8 cellular contexts compared by ENCODE assay signal in the genomic region with DNA sequence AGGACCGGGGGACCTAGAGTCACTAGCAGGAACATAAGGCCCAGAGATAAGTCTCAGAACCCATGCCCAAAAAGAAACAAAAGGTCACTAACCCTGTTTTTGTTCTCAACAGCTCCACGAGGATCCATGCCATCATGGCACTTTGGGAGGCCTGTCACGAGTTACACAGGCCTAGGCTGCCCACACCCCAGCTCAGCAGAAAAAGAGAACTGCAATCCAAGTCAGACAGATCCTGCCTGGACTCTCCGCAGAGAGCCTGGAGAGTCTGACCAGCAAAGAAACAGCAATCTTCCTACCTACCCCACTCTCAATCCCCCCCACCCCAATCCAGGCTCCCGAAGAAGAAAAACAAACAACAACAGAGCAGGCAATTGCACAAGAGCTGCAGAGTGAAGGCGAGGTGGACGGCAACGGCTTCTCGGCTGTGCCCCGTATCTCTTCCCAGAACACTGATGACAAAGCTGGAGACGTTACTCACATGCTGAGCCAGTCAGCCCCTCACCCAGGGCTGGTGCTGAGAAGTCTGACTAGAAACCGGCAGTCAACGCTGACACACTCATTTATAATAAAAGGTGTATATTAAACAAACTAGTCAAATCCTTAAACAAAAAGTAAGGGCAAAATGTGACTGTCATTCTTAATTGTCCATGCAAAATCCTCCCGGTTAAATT.
DNase-seq lines count a peak whose midpoint lies in the region; ATAC-seq lines count a peak whose summit lies in the region.

No MANE protein-coding gene starts in this region.

- WGBS in adipose tissue, 3 donors, result 31 to 70% (median 33%) methylated on average over 14 of the region's 14 CpGs

- H3K4me3 ChIP-seq in rectal smooth muscle tissue (ENCODE audit: low read length), result no peak overlapping the region

- no peak overlapping the region for H3K9ac ChIP-seq in rectal smooth muscle tissue (ENCODE audit: low read length)

- peak; percentile 64 for DNase-seq in activated naive CD4-positive, alpha-beta T cell treated with anti-CD3 and anti-CD28 coated beads for 36 hours
- no peak for DNase-seq in activated naive CD4-positive, alpha-beta T cell treated with Interleukin-2 at 50 U/mL for 16 hours
- peak; percentile 69 for DNase-seq in left ventricle myocardium superior
- no peak for DNase-seq in KBM-7
- DNase-seq in SW 1271 (lab: John Stamatoyannopoulos, UW), result no peak

- CTCF ChIA-PET in activated naive CD4-positive, alpha-beta T cell treated with anti-CD3 and anti-CD28 coated beads for 36 hours (lab: Charles Lee), result interaction anchor here (0.7 to 4.5 kb wide), 4 partner anchors 9 to 161 kb away, joined by 4 to 23 read pairs (median 6); no protein-coding TSS in a partner anchor

- intact Hi-C loops in activated naive CD4-positive, alpha-beta T cell treated with anti-CD3 and anti-CD28 coated beads for 36 hours (cut with micrococcal nuclease), result no loop called here
- intact Hi-C loops in left ventricle myocardium superior (cut with micrococcal nuclease), result no loop called here

- H3K36me3 ChIP-seq in rectal smooth muscle tissue (ENCODE audit: control insufficient read depth, insufficient read depth, low read length), result no peaks in the 10 kb centered on the region

- H3K36me3 Mint-ChIP-seq in activated naive CD4-positive, alpha-beta T cell treated with anti-CD3 and anti-CD28 coated beads for 36 hours (ENCODE audit: low read depth), result peaks cover 8% of the 10 kb centered on the region

- no peaks in the 10 kb centered on the region for H3K27me3 ChIP-seq in rectal smooth muscle tissue (ENCODE audit: control insufficient read depth, insufficient read depth, low read length)

- peak overlapping the region; percentile 78 for H3K4me3 Mint-ChIP-seq in activated naive CD4-positive, alpha-beta T cell treated with anti-CD3 and anti-CD28 coated beads for 36 hours

- H3K27ac Mint-ChIP-seq in activated naive CD4-positive, alpha-beta T cell treated with anti-CD3 and anti-CD28 coated beads for 36 hours, result peak overlapping the region; percentile 94

- H3K4me1 ChIP-seq in rectal smooth muscle tissue (ENCODE audit: control insufficient read depth, insufficient read depth, low read length), result peaks cover 47% of the 10 kb centered on the region

- in situ Hi-C loops in KBM-7 (cut with MboI; ENCODE audit: low pct_unique_long_range_greater_than_20kb, low sequenced_read_pairs), result no loop called here

- no peaks in the 10 kb centered on the region for H3K27me3 Mint-ChIP-seq in activated naive CD4-positive, alpha-beta T cell treated with anti-CD3 and anti-CD28 coated beads for 36 hours (ENCODE audit: low read depth)

- no peaks in the 10 kb centered on the region for H3K9me3 Mint-ChIP-seq in activated naive CD4-positive, alpha-beta T cell treated with anti-CD3 and anti-CD28 coated beads for 36 hours

- ATAC-seq in left ventricle myocardium superior (peak; percentile 72), GM21526 (IDR thresholded peaks at IDR 0.05; ENCODE audit: low FRiP score, unreplicated experiment) (no peak)

- peaks cover 55% of the 10 kb centered on the region for H3K4me1 Mint-ChIP-seq in activated naive CD4-positive, alpha-beta T cell treated with anti-CD3 and anti-CD28 coated beads for 36 hours (ENCODE audit: low read depth)

- H3K27ac ChIP-seq in adipose tissue (ENCODE audit: low read depth, low read length), result peak overlapping the region; percentile 85
- H3K27ac ChIP-seq in rectal smooth muscle tissue (ENCODE audit: low read depth, low read length), result peak overlapping the region; percentile 87

Comparison
In these comparisons a context has a peak if more than half of its experiments do, and no peak if none do; other contexts are left out.
1. DNase-seq: peak in activated naive CD4-positive, alpha-beta T cell treated with anti-CD3 and anti-CD28 coated beads for 36 hours (single experiment) and left ventricle myocardium superior (single experiment); none in activated naive CD4-positive, alpha-beta T cell treated with Interleukin-2 at 50 U/mL for 16 hours (single experiment), KBM-7 (single experiment) and SW 1271 (0 of 2).